In the genomic region with DNA sequence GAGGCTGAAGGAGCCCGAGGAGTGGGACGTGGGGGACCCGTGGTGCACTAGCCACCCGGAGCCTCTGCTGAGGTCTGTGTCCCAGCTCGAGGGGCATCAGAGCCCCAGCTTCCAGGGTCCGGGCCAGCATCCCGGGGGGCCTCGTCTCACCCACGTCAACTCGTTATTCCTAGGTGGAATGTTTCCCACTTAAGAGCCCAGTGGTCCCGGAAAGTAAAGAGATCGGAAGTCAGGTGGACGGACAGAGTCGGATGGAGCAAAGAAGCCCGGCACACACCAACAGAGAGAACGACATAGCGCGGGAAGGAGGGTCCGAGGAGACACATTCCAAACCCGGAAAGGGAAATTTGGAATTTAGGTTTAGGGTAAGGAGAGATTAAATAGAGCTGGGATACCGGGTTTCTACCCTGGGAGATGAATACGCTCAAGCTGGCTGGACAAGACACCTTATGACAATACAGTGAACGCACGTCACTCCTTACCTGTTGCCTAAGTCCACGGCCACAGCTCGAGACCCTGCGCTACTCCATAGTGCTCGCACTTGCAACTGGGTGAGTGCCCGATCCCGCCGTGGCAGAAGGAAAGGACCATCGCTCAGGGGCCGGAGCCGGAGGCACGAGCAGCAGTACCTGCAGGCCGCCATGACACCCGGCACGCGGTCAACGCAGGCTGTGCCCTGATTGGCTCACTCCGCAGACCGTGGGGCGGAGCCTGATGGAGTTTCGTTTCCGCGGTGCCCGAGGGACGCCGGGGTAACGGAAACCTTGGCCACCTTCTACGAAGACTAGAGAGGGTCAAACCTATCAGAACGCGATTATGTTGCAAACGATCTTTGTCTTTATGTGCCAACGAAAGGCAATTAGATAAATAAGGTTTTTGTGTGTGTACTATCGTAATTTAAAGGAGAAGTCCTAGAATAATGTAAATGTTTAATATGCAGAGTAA, we compare ENCODE assay signal across 8 cellular contexts. TPM values are rescaled to one million over a fixed set of nuclear protein-coding genes. Genes with fewer than 3 reads are reported as not detected.
DNase-seq lines count a peak whose midpoint lies in the region; ATAC-seq and TF ChIP-seq lines count a peak whose summit lies in the region.

PNPT1 (minus strand) TSS at position 664 of the 945 bp plus-strand sequence; CDS start at position 643, 21 bp downstream.

- H3K4me3 Mint-ChIP-seq in IgD-negative memory B cell = peak within 1 kb of the TSS; percentile 95 to 99 (median 98)

- H3K9me3 ChIP-seq in mucosa of rectum (ENCODE audit: control insufficient read depth in 2 of 2, low read length in 2 of 2) = no peaks in the 10 kb centered on the region

- H3K27me3 ChIP-seq in mucosa of rectum (ENCODE audit: control insufficient read depth in 2 of 2, insufficient read depth in 2 of 2, low read length in 2 of 2) = no peaks in the 10 kb centered on the region

- peak within 1 kb of the TSS; percentile 68 for H3K4me3 ChIP-seq in epithelial cell of proximal tubule (ENCODE audit: low read depth, low read length)
- peak within 1 kb of the TSS; percentile 97 to 99 for H3K4me3 ChIP-seq in mucosa of rectum (ENCODE audit: low read length in 2 of 2)

- H3K27me3 Mint-ChIP-seq in IgD-negative memory B cell = peaks cover 1% of the 10 kb centered on the region

- H3K27ac Mint-ChIP-seq in IgD-negative memory B cell = peak within 1 kb of the TSS; percentile 80 to 95 (median 93)

- ATAC-seq in GM21529 (IDR thresholded peaks at IDR 0.05; ENCODE audit: unreplicated experiment) = peak; percentile 100

- peaks cover 16 to 26% (median 22%) of the 10 kb centered on the region in 3 donors for H3K4me1 Mint-ChIP-seq in IgD-negative memory B cell

- H3K9ac ChIP-seq in mucosa of rectum (ENCODE audit: low read depth in 1 of 2, low read length in 2 of 2) = peak within 1 kb of the TSS; percentile 48 to 64

- peaks cover 6% of the 10 kb centered on the region for H3K36me3 Mint-ChIP-seq in IgD-negative memory B cell

- TF ChIP-seq CTCF in epithelial cell of proximal tubule (conservative IDR thresholded peaks at IDR 0.05; ENCODE audit: low read depth, low read length) = no peak

- peaks cover 0 to 14% of the 10 kb centered on the region in 2 donors for H3K4me1 ChIP-seq in mucosa of rectum (ENCODE audit: control insufficient read depth in 2 of 2, insufficient read depth in 2 of 2, low read length in 2 of 2)

- no peak within 1 kb of the TSS for H3K27ac ChIP-seq in mucosa of rectum (ENCODE audit: low read depth in 2 of 2, low read length in 2 of 2)

- H3K36me3 ChIP-seq in mucosa of rectum (ENCODE audit: control insufficient read depth in 2 of 2, insufficient read depth in 2 of 2, low read length in 2 of 2) = no peaks in the 10 kb centered on the region

- H3K9me3 Mint-ChIP-seq in IgD-negative memory B cell = no peaks in the 10 kb centered on the region

- DNase-seq in DMS 273 treated with DMSO at 0.1 percent for 48 hours (lab: John Stamatoyannopoulos, UW) (peak; percentile 93), OCI-M2 (lab: John Stamatoyannopoulos, UW; ENCODE audit: unreplicated experiment) (peak; percentile 32), activated T-cell treated with anti-CD3 and anti-CD28 coated beads for 4 hours (peak; percentile 89), epithelial cell of proximal tubule (ENCODE audit: low read depth) (peak; percentile 52)
- DNase-seq in stimulated activated CD8-positive, alpha-beta memory T cell treated with anti-CD3 and anti-CD28 coated beads, Interleukin-4, amount 100 ng/mL, for 48 hours = peak; percentile 96

RNA-seq across cellular contexts. Expression of gene PNPT1, which starts in this region (rescaled TPM):
- polyA plus RNA-seq in IgD-negative memory B cell = 20.6 TPM
- 14.9 and 28.9 TPM in 2 replicates for total RNA-seq in epithelial cell of proximal tubule

Comparison
In these comparisons a context has a peak if more than half of its experiments do, and no peak if none do; other contexts are left out.
1. DNase-seq: peak in every context shown above with its lines; median percentile 96 in stimulated activated CD8-positive, alpha-beta memory T cell treated with anti-CD3 and anti-CD28 coated beads, Interleukin-4, amount 100 ng/mL, for 48 hours; 93 in DMS 273 treated with DMSO at 0.1 percent for 48 hours; 89 in activated T-cell treated with anti-CD3 and anti-CD28 coated beads for 4 hours; 52 in epithelial cell of proximal tubule; 32 in OCI-M2.